ENCODE assay signal across 9 cellular contexts in genomic region chr1:94884101-94884875, GRCh38. TPM values are rescaled to one million over a fixed set of nuclear protein-coding genes. Genes with fewer than 3 reads are reported as not detected.
A peak's percentile ranks its signal among the peaks of the same experiment; 100 is the strongest.
DNase-seq lines count a peak whose midpoint lies in the region.
"Had no signal": no experiment of that assay in that cellular context is flagged by ENCODE, and none has a peak within 500 bp of the region (broad histone marks: within the 10 kb centered on the region; RNA-seq: fewer than 3 reads in every experiment).

No MANE protein-coding gene starts in this region.

- H4K5ac ChIP-seq in mesendoderm (ENCODE audit: low read length): no peak overlapping the region

- H3K4me2 ChIP-seq in mesendoderm (ENCODE audit: low read length): no peak overlapping the region

- H2BK15ac ChIP-seq in mesendoderm (replicated peaks; ENCODE audit: low read depth): no peak overlapping the region

- H3K18ac ChIP-seq in mesendoderm (ENCODE audit: low read length): no peak overlapping the region

- H3K4me3 ChIP-seq in ACC112 (ENCODE audit: low read depth, low read length) (peak overlapping the region; percentile 62; the same call in 1 of the 2 replicates), HUES48 (ENCODE audit: low read depth, low read length) (no peak overlapping the region), mesendoderm (ENCODE audit: low read length) (no peak overlapping the region)

- no peaks in the 10 kb centered on the region for H3K27me3 ChIP-seq in ACC112 (ENCODE audit: insufficient read depth, low read length)
- no peaks in the 10 kb centered on the region for H3K27me3 ChIP-seq in HUES48 (ENCODE audit: control insufficient read depth, insufficient read depth, low read length)
- no peaks in the 10 kb centered on the region for H3K27me3 ChIP-seq in mesendoderm (ENCODE audit: insufficient read depth, low read length, poor library complexity)
- H3K27me3 ChIP-seq: heart left ventricle had no signal

- no peak overlapping the region for H4K8ac ChIP-seq in mesendoderm (ENCODE audit: low read depth, low read length)

- WGBS in mesendoderm (ENCODE audit: extremely low coverage, insufficient coverage, low lambda C conversion rate): no CpG with 5 or more reads among the region's 12 CpGs

- no peaks in the 10 kb centered on the region for H3K79me1 ChIP-seq in mesendoderm (ENCODE audit: low read length)

- H3K27ac ChIP-seq in ACC112 (ENCODE audit: low read depth, low read length) (peak overlapping the region; percentile 71), HUES48 (ENCODE audit: low read depth, low read length) (peak overlapping the region; percentile 84), mesendoderm (ENCODE audit: low read depth, low read length) (no peak overlapping the region)

- H2AFZ ChIP-seq in ACC112 (ENCODE audit: low read length, unreplicated experiment): peak overlapping the region; percentile 58

- H2BK5ac ChIP-seq in mesendoderm (ENCODE audit: low read length): no peak overlapping the region

- no peak overlapping the region for H3K56ac ChIP-seq in mesendoderm (ENCODE audit: low read length)

- peaks cover 14% of the 10 kb centered on the region for H3K4me1 ChIP-seq in ACC112 (ENCODE audit: control insufficient read depth, insufficient read depth, low read length, unreplicated experiment)
- H3K4me1 ChIP-seq in HUES48 (ENCODE audit: control insufficient read depth, insufficient read depth, low read length): peaks cover 55% of the 10 kb centered on the region
- H3K4me1 ChIP-seq in mesendoderm (ENCODE audit: control insufficient read depth, low read depth, low read length): peaks cover 2% of the 10 kb centered on the region

- DNase-seq in ecto neural progenitor cell (ENCODE audit: low spot score): peak; percentile 81
- DNase-seq in mesendoderm: peak; percentile 95
- DNase-seq in GM19238 (ENCODE audit: insufficient read length, low spot score): no peak
- no peak for DNase-seq in NCI-H2196 (lab: John Stamatoyannopoulos, UW; ENCODE audit: unreplicated experiment)
- DNase-seq in activated effector memory CD4-positive, alpha-beta T cell treated with Interleukin-2 at 50 U/mL for 16 hours: no peak
- DNase-seq in GOT3 (lab: John Stamatoyannopoulos, UW): no peak
- DNase-seq: heart left ventricle had no signal

- no peak overlapping the region for H2AK5ac ChIP-seq in mesendoderm (ENCODE audit: low read length)

- no peaks in the 10 kb centered on the region for H3K36me3 ChIP-seq in ACC112 (ENCODE audit: insufficient read depth, low read length)
- no peaks in the 10 kb centered on the region for H3K36me3 ChIP-seq in HUES48 (ENCODE audit: control insufficient read depth, insufficient read depth, low read length)
- H3K36me3 ChIP-seq in mesendoderm (ENCODE audit: control insufficient read depth, insufficient read depth, low read length): no peaks in the 10 kb centered on the region

- H3K79me2 ChIP-seq in ACC112 (ENCODE audit: control insufficient read depth, insufficient read depth, low read length, unreplicated experiment) (no peaks in the 10 kb centered on the region), mesendoderm (ENCODE audit: control insufficient read depth, insufficient read depth, low read length) (no peaks in the 10 kb centered on the region)

- peak overlapping the region; percentile 32; the same call in 1 of the 2 replicates for H3K9ac ChIP-seq in HUES48 (ENCODE audit: low read depth, low read length)
- H3K9ac ChIP-seq in mesendoderm (ENCODE audit: low read length): no peak overlapping the region

- no peak overlapping the region for H3K23ac ChIP-seq in mesendoderm (ENCODE audit: low read length)

- H3K4ac ChIP-seq in mesendoderm (ENCODE audit: low read depth, low read length): no peak overlapping the region

- H3K9me3 ChIP-seq in HUES48 (ENCODE audit: control insufficient read depth, insufficient read depth, low read length): no peaks in the 10 kb centered on the region
- H3K9me3 ChIP-seq: heart left ventricle had no signal

- no peak overlapping the region for H2BK120ac ChIP-seq in mesendoderm (ENCODE audit: low read depth, low read length)

RNA-seq across cellular contexts. Expression of gene CNN3, which starts 42.6 kb away (rescaled TPM):
- 219 TPM for polyA plus RNA-seq in mesendoderm (2013, experiment 1 of 2)
- polyA plus RNA-seq in mesendoderm (2013, experiment 2 of 2): 222 TPM

Comparison
In these comparisons a context has a peak if more than half of its experiments do, and no peak if none do; other contexts are left out.
1. DNase-seq: peak in ecto neural progenitor cell (single experiment) and mesendoderm (single experiment); none in GM19238 (single experiment), NCI-H2196 (single experiment), activated effector memory CD4-positive, alpha-beta T cell treated with Interleukin-2 at 50 U/mL for 16 hours (single experiment) and GOT3 (single experiment).